ENCODE assay signal across 8 cellular contexts in the genomic region with DNA sequence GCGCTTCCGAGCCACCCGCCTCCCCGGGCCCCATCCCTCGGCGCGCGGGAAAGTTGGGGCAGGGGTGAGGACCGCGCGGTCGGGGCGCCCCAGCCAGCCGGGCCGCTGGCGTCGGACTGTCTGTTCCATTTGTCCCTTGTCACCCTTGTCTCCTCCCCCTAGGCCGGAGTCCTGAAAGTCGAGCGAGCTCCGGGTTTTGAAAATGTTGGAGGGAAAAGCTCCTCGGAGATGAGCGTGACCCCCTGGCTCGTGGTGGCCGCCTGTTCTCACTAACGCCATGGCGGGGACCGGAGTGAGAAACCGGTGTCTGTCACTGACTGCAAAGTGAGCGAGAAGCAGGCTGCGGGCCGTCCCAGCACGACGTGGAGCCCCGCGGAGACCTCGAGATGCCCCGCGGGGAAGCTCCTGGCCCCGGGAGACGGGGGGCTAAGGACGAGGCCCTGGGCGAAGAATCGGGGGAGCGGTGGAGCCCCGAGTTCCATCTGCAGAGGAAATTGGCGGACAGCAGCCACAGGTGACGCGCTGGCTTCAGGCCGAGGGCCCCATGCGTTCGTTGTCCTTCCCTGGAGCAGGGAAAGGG. TPM values are rescaled to one million over a fixed set of nuclear protein-coding genes. Genes with fewer than 3 reads are reported as not detected.
DNase-seq lines count a peak whose midpoint lies in the region; FAIRE-seq and TF ChIP-seq lines count a peak whose summit lies in the region.

No MANE protein-coding gene starts in this region.

- POLR2A ChIA-PET in endothelial cell of umbilical vein (lab: Charles Lee): no interaction called here

- TF ChIP-seq POLR2A in endothelial cell of umbilical vein (IDR thresholded peaks at IDR 0.05; ENCODE audit: low read depth, low read length): no peak

- peaks cover 6% of the 10 kb centered on the region for H3K4me1 ChIP-seq in endothelial cell of umbilical vein (ENCODE audit: control insufficient read depth, extremely low read depth, insufficient read depth, low read length)

- no peak for FAIRE-seq in endothelial cell of umbilical vein (lab: Jason Lieb, UNC)

- H3K27me3 ChIP-seq in endothelial cell of umbilical vein (ENCODE audit: control insufficient read depth in 2 of 2, insufficient read depth in 2 of 2, low read length in 2 of 2): no peaks in the 10 kb centered on the region

- H3K27ac Mint-ChIP-seq in nephron: no peak overlapping the region

- peak; percentile 9 for DNase-seq in AG10803 (ENCODE audit: low read depth)
- peak; percentile 25 for DNase-seq in M059J (ENCODE audit: low read depth)
- no peak for DNase-seq in endothelial cell of umbilical vein (ENCODE audit: low read depth, low spot score)
- DNase-seq in AG08396 (ENCODE audit: low spot score): no peak
- DNase-seq in NCI-H226: no peak
- DNase-seq in NCI-H1048 (lab: John Stamatoyannopoulos, UW): no peak
- DNase-seq in GOT3 (lab: John Stamatoyannopoulos, UW): no peak

- dilution Hi-C loops in endothelial cell of umbilical vein (cut with MboI; ENCODE audit: extremely low pct_ligation_motif_present, low sequenced_read_pairs): no loop called here

- H3K4me1 Mint-ChIP-seq in nephron: no peaks in the 10 kb centered on the region

- CTCF ChIA-PET in endothelial cell of umbilical vein (lab: Charles Lee): no interaction called here

- peak overlapping the region; percentile 31 to 65 (median 52) for H3K4me3 Mint-ChIP-seq in nephron

- no peak overlapping the region for H3K27ac ChIP-seq in endothelial cell of umbilical vein (ENCODE audit: insufficient read depth, low read depth, low read length)

- H2AFZ ChIP-seq in endothelial cell of umbilical vein (ENCODE audit: low read depth, low read length): peak overlapping the region; percentile 77

- peak overlapping the region; percentile 67 for H3K4me3 ChIP-seq in AG10803 (ENCODE audit: low read length)
- H3K4me3 ChIP-seq in endothelial cell of umbilical vein (replicated peaks in 1 of 3; ENCODE audit: insufficient read depth in 1 of 3, low read depth in 1 of 3, low read length in 3 of 3): peak overlapping the region in 2 of 3 experiments; percentile 8 to 31

- peaks cover 3% of the 10 kb centered on the region for H3K9me3 Mint-ChIP-seq in nephron

- no peaks in the 10 kb centered on the region for H4K20me1 ChIP-seq in endothelial cell of umbilical vein (replicated peaks; ENCODE audit: control insufficient read depth, extremely low read depth, insufficient read depth, low read length)

- no peak overlapping the region for H3K9ac ChIP-seq in endothelial cell of umbilical vein (replicated peaks; ENCODE audit: extremely low read depth, insufficient read depth, low read length)

- H3K9me1 ChIP-seq in endothelial cell of umbilical vein (replicated peaks; ENCODE audit: control insufficient read depth, extremely low read depth, insufficient read depth, low read length): no peaks in the 10 kb centered on the region

- peak overlapping the region; percentile 33 for H3K4me2 ChIP-seq in endothelial cell of umbilical vein (ENCODE audit: insufficient read depth, low read length)

- H3K9me3 ChIP-seq in endothelial cell of umbilical vein (replicated peaks; ENCODE audit: control insufficient read depth, insufficient read depth, low read length): no peaks in the 10 kb centered on the region

- H3K79me2 ChIP-seq in endothelial cell of umbilical vein (ENCODE audit: control insufficient read depth, insufficient read depth, low read length): no peaks in the 10 kb centered on the region

- no TSS peak for BruUV-seq in endothelial cell of umbilical vein (replicated peaks; lab: Mats Ljungman, UMichigan)

- H3K36me3 Mint-ChIP-seq in nephron (ENCODE audit: low read depth): peaks cover 57% of the 10 kb centered on the region

- H3K27me3 Mint-ChIP-seq in nephron (ENCODE audit: low read depth): no peaks in the 10 kb centered on the region

- H3K36me3 ChIP-seq in endothelial cell of umbilical vein (ENCODE audit: control insufficient read depth in 2 of 2, extremely low read depth in 1 of 2, insufficient read depth in 2 of 2, low read length in 2 of 2): peaks cover 0 to 3% of the 10 kb centered on the region in 2 experiments

- TF ChIP-seq CTCF in AG10803 (conservative IDR thresholded peaks at IDR 0.05; ENCODE audit: low read length): no peak
- TF ChIP-seq CTCF in endothelial cell of umbilical vein (IDR thresholded peaks at IDR 0.05; ENCODE audit: extremely low read depth in 1 of 2, insufficient read depth in 1 of 2, low read depth in 1 of 2, low read length in 2 of 2): no peak
- TF ChIP-seq CTCF in nephron (IDR thresholded peaks at IDR 0.05; ENCODE audit: unreplicated experiment in 3 of 3): no peak

- intact Hi-C loops in endothelial cell of umbilical vein (cut with micrococcal nuclease): loop anchor here (1.0 to 5.0 kb wide), 2 partner anchors 26 to 178 kb away; a partner anchor contains a TSS

TF ChIP-seq in endothelial cell of umbilical vein, 7 proteins besides CTCF, POLR2A, EP300 and RAD21:
- TF ChIP-seq, protein P1, sequence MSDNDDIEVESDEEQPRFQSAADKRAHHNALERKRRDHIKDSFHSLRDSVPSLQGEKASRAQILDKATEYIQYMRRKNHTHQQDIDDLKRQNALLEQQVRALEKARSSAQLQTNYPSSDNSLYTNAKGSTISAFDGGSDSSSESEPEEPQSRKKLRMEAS (IDR thresholded peaks at IDR 0.05; ENCODE audit: insufficient read depth, insufficient read length): no peak
- TF ChIP-seq JUN (IDR thresholded peaks at IDR 0.05; ENCODE audit: borderline replicate concordance, insufficient read depth, insufficient read length, low read depth): no peak
- TF ChIP-seq FOS (IDR thresholded peaks at IDR 0.05; ENCODE audit: borderline replicate concordance, insufficient read depth, low read length): no peak
- no peak for TF ChIP-seq EZH2 (IDR thresholded peaks at IDR 0.05; ENCODE audit: borderline replicate concordance, low read depth, low read length, severe bottlenecking)
- no peak for TF ChIP-seq POLR2AphosphoS5 (IDR thresholded peaks at IDR 0.05; ENCODE audit: insufficient read depth, low read depth, low read length)
- no peak for TF ChIP-seq GATA2 (IDR thresholded peaks at IDR 0.05; ENCODE audit: insufficient read depth, insufficient read length, low read depth, low read length)
- TF ChIP-seq MYC (IDR thresholded peaks at IDR 0.05; ENCODE audit: low read depth, low read length): no peak

RNA-seq across cellular contexts. Expression of a gene that starts 0.5 kb away (rescaled TPM):
- 10.5 and 16.8 TPM in 2 replicates for total RNA-seq in M059J (2014; rRNA removed; shearing (Covaris generic))
- total RNA-seq in endothelial cell of umbilical vein: 2.6 and 3.6 TPM in 2 replicates
- polyA plus RNA-seq in endothelial cell of umbilical vein: 2.3 and 2.5 TPM in 2 replicates
- polyA plus RNA-seq in endothelial cell of umbilical vein (2011; cell fraction: cytosol; rRNA removed): 2.0 and 2.3 TPM in 2 replicates
- 4.1 and 5.2 TPM in 2 replicates for polyA plus RNA-seq in endothelial cell of umbilical vein (2011; cell fraction: nucleus; rRNA removed)
- 0.70 and 0.91 TPM in 2 replicates for polyA plus RNA-seq in endothelial cell of umbilical vein (2012)
- polyA minus RNA-seq in endothelial cell of umbilical vein: 5.4 and 6.0 TPM in 2 replicates
- polyA minus RNA-seq in endothelial cell of umbilical vein (2011; cell fraction: cytosol; rRNA and poly(A)+ RNA removed): 1.5 TPM
- 5.1 and 5.6 TPM in 2 replicates for polyA minus RNA-seq in endothelial cell of umbilical vein (2011; cell fraction: nucleus; rRNA and poly(A)+ RNA removed)

RNA-seq across cellular contexts. Expression of a gene that starts 13.5 kb away (rescaled TPM):
- 146 and 198 TPM in 2 replicates for total RNA-seq in M059J (2014; rRNA removed; shearing (Covaris generic))
- total RNA-seq in endothelial cell of umbilical vein: 137 and 148 TPM in 2 replicates
- 87.9 and 100 TPM in 2 replicates for polyA plus RNA-seq in endothelial cell of umbilical vein
- polyA plus RNA-seq in endothelial cell of umbilical vein (2011; cell fraction: cytosol; rRNA removed): 125 TPM in 2 replicates
- polyA plus RNA-seq in endothelial cell of umbilical vein (2011; cell fraction: nucleus; rRNA removed): 49.9 and 53.6 TPM in 2 replicates
- polyA plus RNA-seq in endothelial cell of umbilical vein (2012): 135 and 149 TPM in 2 replicates
- 93.3 and 99.7 TPM in 2 replicates for polyA minus RNA-seq in endothelial cell of umbilical vein
- polyA minus RNA-seq in endothelial cell of umbilical vein (2011; cell fraction: cytosol; rRNA and poly(A)+ RNA removed): 20.4 TPM
- 24.6 and 35.9 TPM in 2 replicates for polyA minus RNA-seq in endothelial cell of umbilical vein (2011; cell fraction: nucleus; rRNA and poly(A)+ RNA removed)

Comparison
In these comparisons a context has a peak if more than half of its experiments do, and no peak if none do; other contexts are left out.
1. DNase-seq: peak in AG10803 (single experiment) and M059J (single experiment); none in endothelial cell of umbilical vein (single experiment), AG08396 (single experiment), NCI-H226 (single experiment), NCI-H1048 (single experiment) and GOT3 (single experiment).